Comparison of ENCODE assay signal across 1 cellular context in the genomic region with DNA sequence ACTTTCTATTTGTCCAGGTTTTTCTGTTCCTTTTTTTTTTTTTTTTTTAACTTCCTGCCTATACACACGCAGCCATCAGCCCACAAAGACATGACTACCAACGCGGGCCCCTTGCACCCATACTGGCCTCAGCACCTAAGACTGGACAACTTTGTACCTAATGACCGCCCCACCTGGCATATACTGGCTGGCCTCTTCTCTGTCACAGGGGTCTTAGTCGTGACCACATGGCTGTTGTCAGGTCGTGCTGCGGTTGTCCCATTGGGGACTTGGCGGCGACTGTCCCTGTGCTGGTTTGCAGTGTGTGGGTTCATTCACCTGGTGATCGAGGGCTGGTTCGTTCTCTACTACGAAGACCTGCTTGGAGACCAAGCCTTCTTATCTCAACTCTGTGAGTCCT.
TF ChIP-seq lines count a peak whose summit lies in the region.

No MANE protein-coding gene starts in this region.

TF ChIP-seq in HepG2, 621 proteins besides CTCF, POLR2A, EP300 and RAD21:
- TF ChIP-seq ZFP41 (CRISPR knock-in tag; IDR thresholded peaks at IDR 0.05; ENCODE audit: borderline replicate concordance): no peak
- peak; percentile 68; the same call in 1 of the 2 replicates for TF ChIP-seq ZBTB38 (CRISPR knock-in tag; IDR thresholded peaks at IDR 0.05)
